18 cellular contexts compared by ENCODE assay signal in genomic region chr11:70326843-70327242, GRCh38. TPM values are rescaled to one million over a fixed set of nuclear protein-coding genes. Genes with fewer than 3 reads are reported as not detected.
DNase-seq lines count a peak whose midpoint lies in the region; ATAC-seq and TF ChIP-seq lines count a peak whose summit lies in the region.
"Had no signal": no experiment of that assay in that cellular context is flagged by ENCODE, and none has a peak within 500 bp of the region (broad histone marks: within the 10 kb centered on the region; RNA-seq: fewer than 3 reads in every experiment).

No MANE protein-coding gene starts in this region.

- peaks cover 7 to 8% of the 10 kb centered on the region in 2 donors for H3K36me3 Mint-ChIP-seq in activated T-cell treated with anti-CD3 and anti-CD28 coated beads, Interleukin-2, amount 50 U/mL, for 72 hours (ENCODE audit: insufficient read depth in 2 of 2)

- H3K4me3 Mint-ChIP-seq in activated T-cell treated with anti-CD3 and anti-CD28 coated beads, Interleukin-2, amount 50 U/mL, for 72 hours, result no peak overlapping the region
- H3K4me3 Mint-ChIP-seq: activated T-cell treated with anti-CD3 and anti-CD28 coated beads, Interleukin-2, amount 50 U/mL, for 24 hours; CD8-positive, alpha-beta T cell had no signal

- ATAC-seq in Right ventricle myocardium inferior, result no peak
- peak; percentile 53 for ATAC-seq in upper lobe of right lung
- no peak for ATAC-seq in activated T-cell treated with anti-CD3 and anti-CD28 coated beads, Interleukin-2, amount 50 U/mL, for 72 hours (replicated peaks in 1 of 2)
- ATAC-seq in GM21529 (IDR thresholded peaks at IDR 0.05; ENCODE audit: unreplicated experiment), result no peak
- ATAC-seq: A549; CD8-positive, alpha-beta T cell; HCT116; left colon had no signal

- peak overlapping the region; percentile 2 for H3K4me3 ChIP-seq in left ventricle myocardium inferior
- H3K4me3 ChIP-seq in right atrium auricular region, result no peak overlapping the region
- H3K4me3 ChIP-seq in upper lobe of right lung, result peak overlapping the region; percentile 22
- H3K4me3 ChIP-seq: A549 had no signal

- H3K27me3 ChIP-seq in left ventricle myocardium inferior (ENCODE audit: low read depth) (no peaks in the 10 kb centered on the region), right atrium auricular region (no peaks in the 10 kb centered on the region), upper lobe of right lung (no peaks in the 10 kb centered on the region)

- intact Hi-C loops in left ventricle myocardium inferior (cut with micrococcal nuclease) (no loop called here), Right ventricle myocardium inferior (cut with DNase I) (no loop called here), posterior vena cava (cut with DNase I) (no loop called here), upper lobe of right lung (cut with DNase I) (no loop called here)

- H3K4me1 ChIP-seq in left ventricle myocardium inferior (peaks cover 41% of the 10 kb centered on the region), right atrium auricular region (no peaks in the 10 kb centered on the region), upper lobe of right lung (peaks cover 36% of the 10 kb centered on the region)

- no peaks in the 10 kb centered on the region for H3K9me3 ChIP-seq in left ventricle myocardium inferior (replicated peaks)
- H3K9me3 ChIP-seq in right atrium auricular region, result no peaks in the 10 kb centered on the region
- no peaks in the 10 kb centered on the region for H3K9me3 ChIP-seq in upper lobe of right lung
- H3K9me3 ChIP-seq: A549 had no signal

- H3K27me3 Mint-ChIP-seq in activated T-cell treated with anti-CD3 and anti-CD28 coated beads, Interleukin-2, amount 50 U/mL, for 72 hours (ENCODE audit: low read depth), result no peaks in the 10 kb centered on the region
- H3K27me3 Mint-ChIP-seq: activated T-cell treated with anti-CD3 and anti-CD28 coated beads, Interleukin-2, amount 50 U/mL, for 24 hours had no signal

- DNase-seq in left ventricle myocardium inferior, result no peak
- DNase-seq in Right ventricle myocardium inferior (ENCODE audit: missing footprints), result no peak
- no peak for DNase-seq in right atrium auricular region (ENCODE audit: low spot score)
- DNase-seq in posterior vena cava (ENCODE audit: low spot score), result peak; percentile 17
- no peak for DNase-seq in upper lobe of right lung
- no peak for DNase-seq in activated T-cell treated with anti-CD3 and anti-CD28 coated beads, Interleukin-2, amount 50 U/mL, for 72 hours
- DNase-seq in hepatic stellate cell (ENCODE audit: low spot score), result no peak
- DNase-seq: activated CD4-positive, alpha-beta T cell treated with anti-CD3 and anti-CD28 coated beads, Interleukin-2, amount 50 U/mL, for 1 hour; activated T-cell treated with anti-CD3 and anti-CD28 coated beads, Interleukin-2, amount 50 U/mL, for 24 hours; CD8-positive, alpha-beta T cell; cerebellar nuclear complex; left colon; NK-92 treated with Interleukin-12 subunit alpha and Interleukin-12 subunit beta, amount 100 ng/mL, for 24 hours; SHP77 treated with DMSO at 0.1 percent for 48 hours; stimulated activated CD4-positive, alpha-beta T cell treated with anti-CD3 and anti-CD28 coated beads, Interleukin-12 subunit alpha, Interleukin-12 subunit beta, amount 100 ng/mL, for 4 hours had no signal

- H3K36me3 ChIP-seq in left ventricle myocardium inferior (peaks cover 69% of the 10 kb centered on the region), right atrium auricular region (peaks cover 44% of the 10 kb centered on the region), upper lobe of right lung (peaks cover 53% of the 10 kb centered on the region)

- H3K27ac ChIP-seq in left ventricle myocardium inferior (replicated peaks) (peak overlapping the region; percentile 53), right atrium auricular region (peak overlapping the region; percentile 61 to 69), upper lobe of right lung (peak overlapping the region; percentile 82)
- H3K27ac ChIP-seq: A549 had no signal

- peaks cover 10% of the 10 kb centered on the region for H3K4me1 Mint-ChIP-seq in activated T-cell treated with anti-CD3 and anti-CD28 coated beads, Interleukin-2, amount 50 U/mL, for 72 hours (ENCODE audit: low read depth)

- no peak overlapping the region for H3K27ac Mint-ChIP-seq in activated T-cell treated with anti-CD3 and anti-CD28 coated beads, Interleukin-2, amount 50 U/mL, for 72 hours
- H3K27ac Mint-ChIP-seq: activated T-cell treated with anti-CD3 and anti-CD28 coated beads, Interleukin-2, amount 50 U/mL, for 24 hours; CD8-positive, alpha-beta T cell had no signal

- TF ChIP-seq CTCF in left ventricle myocardium inferior (IDR thresholded peaks at IDR 0.05; ENCODE audit: borderline replicate concordance) (no peak), right atrium auricular region (IDR thresholded peaks at IDR 0.05) (no peak), upper lobe of right lung (IDR thresholded peaks at IDR 0.05) (no peak)

- H3K9me3 Mint-ChIP-seq in activated T-cell treated with anti-CD3 and anti-CD28 coated beads, Interleukin-2, amount 50 U/mL, for 72 hours, result no peaks in the 10 kb centered on the region
- H3K9me3 Mint-ChIP-seq: activated T-cell treated with anti-CD3 and anti-CD28 coated beads, Interleukin-2, amount 50 U/mL, for 24 hours; CD8-positive, alpha-beta T cell had no signal

RNA-seq across cellular contexts. Expression of gene PPFIA1, which starts 56.4 kb away (rescaled TPM):
- total RNA-seq in left ventricle myocardium inferior, result 45.3 TPM
- total RNA-seq in Right ventricle myocardium inferior, result 43.8 TPM
- 10 to 100 TPM; 28.7 to 45.9 TPM for total RNA-seq in right atrium auricular region
- total RNA-seq in posterior vena cava, result 10 to 100 TPM; 53.7 to 55.3 TPM
- total RNA-seq in upper lobe of right lung, result 73.3 TPM
- 10 to 100 TPM; 40.4 to 44.6 TPM for total RNA-seq in activated T-cell treated with anti-CD3 and anti-CD28 coated beads, Interleukin-2, amount 50 U/mL, for 72 hours

Comparison
In these comparisons a context has a peak if more than half of its experiments do, and no peak if none do; other contexts are left out.
1. H3K4me3 ChIP-seq: peak in left ventricle myocardium inferior (single experiment) and upper lobe of right lung (single experiment); none in right atrium auricular region (0 of 2).
2. Peak in every context shown above with its lines, with median percentiles within 50 percentile points of each other: H3K27ac ChIP-seq.